17 cellular contexts compared by ENCODE assay signal in the genomic region with DNA sequence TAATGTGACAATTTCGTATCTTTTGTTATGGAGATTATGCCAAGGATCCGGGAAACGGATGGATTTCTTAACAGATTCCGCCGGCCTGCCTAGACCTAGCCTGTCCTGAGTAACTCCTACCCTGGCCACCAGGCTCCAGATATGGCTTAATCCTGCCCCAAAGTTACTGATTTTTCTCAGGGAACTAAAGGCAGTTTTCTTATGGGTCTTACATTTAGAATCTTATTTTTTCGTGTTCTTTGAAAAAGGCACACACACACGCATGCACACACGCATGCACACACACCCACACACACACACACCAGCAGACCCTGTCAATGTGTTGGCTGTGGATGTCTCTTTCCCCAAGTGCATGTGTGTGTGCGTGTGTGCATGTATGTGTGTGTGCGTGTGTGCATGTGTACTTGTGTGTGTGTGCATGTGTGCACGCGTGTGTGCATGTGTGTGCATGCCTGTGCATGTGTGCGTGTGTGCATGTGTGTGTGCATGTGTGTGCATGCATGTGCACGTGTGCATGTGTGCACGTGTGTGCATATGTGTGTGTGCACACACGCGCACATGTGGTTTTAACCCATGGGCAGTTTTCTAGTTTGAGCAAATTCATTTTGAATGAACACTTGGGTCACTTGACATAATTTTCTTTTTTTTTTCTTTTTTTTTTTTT.
"Had no signal": no experiment of that assay in that cellular context is flagged by ENCODE, and none has a peak within 500 bp of the region (broad histone marks: within the 10 kb centered on the region; RNA-seq: fewer than 3 reads in every experiment).

No MANE protein-coding gene starts in this region.

- H3K9me3 Mint-ChIP-seq: stimulated activated effector memory CD8-positive, alpha-beta T cell treated with anti-CD3 and anti-CD28 coated beads, Interleukin-12 subunit alpha, Interleukin-12 subunit beta, amount 100 ng/mL, for 72 hours had no signal

- H3K36me3 Mint-ChIP-seq: naive thymus-derived CD8-positive, alpha-beta T cell; stimulated activated effector memory CD8-positive, alpha-beta T cell treated with anti-CD3 and anti-CD28 coated beads, Interleukin-12 subunit alpha, Interleukin-12 subunit beta, amount 100 ng/mL, for 72 hours had no signal

- H3K4me3 ChIP-seq: mucosa of descending colon, ovary, testis, tibial nerve had no signal

- H3K4me1 ChIP-seq: testis, tibial nerve had no signal

- H3K4me3 Mint-ChIP-seq: naive thymus-derived CD8-positive, alpha-beta T cell; stimulated activated effector memory CD8-positive, alpha-beta T cell treated with anti-CD3 and anti-CD28 coated beads, Interleukin-12 subunit alpha, Interleukin-12 subunit beta, amount 100 ng/mL, for 72 hours had no signal

- DNase-seq: cerebellar nuclear complex; dermis blood vessel endothelial cell; erythroblast; mucosa of descending colon; naive thymus-derived CD8-positive, alpha-beta T cell; nucleus accumbens; ovary; right cardiac atrium; stimulated activated CD4-positive, alpha-beta T cell treated with anti-CD3 and anti-CD28 coated beads, Interleukin-4, amount 100 ng/mL, for 1 hour; stimulated activated CD8-positive, alpha-beta memory T cell treated with anti-CD3 and anti-CD28 coated beads, Interleukin-4, amount 100 ng/mL, for 48 hours; stimulated activated naive CD8-positive, alpha-beta T cell treated with anti-CD3 and anti-CD28 coated beads, Interleukin-15, Interleukin-2, amounts not matched to agents 100 U/mL and 50 U/mL, for 24 hours; testis had no signal

- H3K27me3 ChIP-seq: foreskin keratinocyte, ovary, testis, tibial nerve had no signal

- H3K9me3 ChIP-seq: ovary, testis had no signal

- H3K4me1 Mint-ChIP-seq: naive thymus-derived CD8-positive, alpha-beta T cell; stimulated activated effector memory CD8-positive, alpha-beta T cell treated with anti-CD3 and anti-CD28 coated beads, Interleukin-12 subunit alpha, Interleukin-12 subunit beta, amount 100 ng/mL, for 72 hours had no signal

- H3K27me3 Mint-ChIP-seq: naive thymus-derived CD8-positive, alpha-beta T cell had no signal

- ATAC-seq: mucosa of descending colon; naive thymus-derived CD8-positive, alpha-beta T cell; right cardiac atrium; stimulated activated effector memory CD8-positive, alpha-beta T cell treated with anti-CD3 and anti-CD28 coated beads, Interleukin-12 subunit alpha, Interleukin-12 subunit beta, amount 100 ng/mL, for 72 hours; stimulated activated naive CD8-positive, alpha-beta T cell treated with anti-CD3 and anti-CD28 coated beads, Interleukin-15, Interleukin-2, amounts not matched to agents 100 U/mL and 50 U/mL, for 24 hours had no signal

- H3K27ac ChIP-seq: foreskin keratinocyte, ovary, testis had no signal

- FAIRE-seq: colon, endothelial cell of umbilical vein had no signal

- H3K27ac Mint-ChIP-seq: naive thymus-derived CD8-positive, alpha-beta T cell; stimulated activated effector memory CD8-positive, alpha-beta T cell treated with anti-CD3 and anti-CD28 coated beads, Interleukin-12 subunit alpha, Interleukin-12 subunit beta, amount 100 ng/mL, for 72 hours had no signal

- H3K36me3 ChIP-seq: ovary, tibial nerve had no signal
